Comparison of ENCODE assay signal across 20 cellular contexts in genomic region chr5:101561018-101561417, GRCh38.
"Had no signal": no experiment of that assay in that cellular context is flagged by ENCODE, and none has a peak within 500 bp of the region (broad histone marks: within the 10 kb centered on the region; RNA-seq: fewer than 3 reads in every experiment).

No MANE protein-coding gene starts in this region.

- H3K4me3 ChIP-seq: cardiac muscle cell, prostate gland, spleen, upper lobe of left lung had no signal

- H3K27ac Mint-ChIP-seq: activated CD4-positive, alpha-beta T cell treated with anti-CD3 and anti-CD28 coated beads, Interleukin-2, amount 10 ng/mL, durations not matched to agents 7 days and 5 days; activated CD8-positive, alpha-beta memory T cell treated with anti-CD3 and anti-CD28 coated beads, Interleukin-2, amount 10 ng/mL, durations not matched to agents 7 days and 5 days; activated CD8-positive, alpha-beta T cell treated with anti-CD3 and anti-CD28 coated beads for 36 hours; activated naive CD8-positive, alpha-beta T cell treated with anti-CD3 and anti-CD28 coated beads, Interleukin-2, amount 50 U/mL, for 24 hours; natural killer cell treated with Interleukin-12 subunit alpha and Interleukin-12 subunit beta and Interleukin-15 and Interleukin-18, amount 100 ng/mL, for 72 hours; T-helper 2 cell treated with Interferon-gamma antibody and Interleukin-4, amounts not matched to agents 5 μg/mL and 100 μg/mL, for 36 hours had no signal

- H3K36me3 Mint-ChIP-seq: activated CD8-positive, alpha-beta memory T cell treated with anti-CD3 and anti-CD28 coated beads, Interleukin-2, amount 10 ng/mL, durations not matched to agents 7 days and 5 days; natural killer cell treated with Interleukin-12 subunit alpha and Interleukin-12 subunit beta and Interleukin-15 and Interleukin-18, amount 100 ng/mL, for 72 hours had no signal

- ATAC-seq: activated CD8-positive, alpha-beta memory T cell treated with anti-CD3 and anti-CD28 coated beads, Interleukin-2, amount 10 ng/mL, durations not matched to agents 7 days and 5 days; activated CD8-positive, alpha-beta T cell treated with anti-CD3 and anti-CD28 coated beads for 36 hours; activated naive CD8-positive, alpha-beta T cell treated with anti-CD3 and anti-CD28 coated beads, Interleukin-2, amount 50 U/mL, for 24 hours; left ventricle myocardium superior; natural killer cell treated with Interleukin-12 subunit alpha and Interleukin-12 subunit beta and Interleukin-15 and Interleukin-18, amount 100 ng/mL, for 72 hours had no signal

- H3K4me3 Mint-ChIP-seq: activated CD4-positive, alpha-beta T cell treated with anti-CD3 and anti-CD28 coated beads, Interleukin-2, amount 10 ng/mL, durations not matched to agents 7 days and 5 days; activated CD8-positive, alpha-beta memory T cell treated with anti-CD3 and anti-CD28 coated beads, Interleukin-2, amount 10 ng/mL, durations not matched to agents 7 days and 5 days; activated CD8-positive, alpha-beta T cell treated with anti-CD3 and anti-CD28 coated beads for 36 hours; activated naive CD8-positive, alpha-beta T cell treated with anti-CD3 and anti-CD28 coated beads, Interleukin-2, amount 50 U/mL, for 24 hours; natural killer cell treated with Interleukin-12 subunit alpha and Interleukin-12 subunit beta and Interleukin-15 and Interleukin-18, amount 100 ng/mL, for 72 hours; T-helper 2 cell treated with Interferon-gamma antibody and Interleukin-4, amounts not matched to agents 5 μg/mL and 100 μg/mL, for 36 hours had no signal

- DNase-seq: activated CD4-positive, alpha-beta T cell treated with anti-CD3 and anti-CD28 coated beads, Interleukin-2, amount 10 ng/mL, durations not matched to agents 7 days and 5 days; activated CD4-positive, CD25-positive, alpha-beta regulatory T cell treated with anti-CD3 and anti-CD28 coated beads, Interleukin-2, amount 50 U/mL, for 72 hours; activated CD8-positive, alpha-beta memory T cell treated with anti-CD3 and anti-CD28 coated beads, Interleukin-2, amount 10 ng/mL, durations not matched to agents 7 days and 5 days; activated CD8-positive, alpha-beta T cell treated with anti-CD3 and anti-CD28 coated beads for 36 hours; activated effector memory CD4-positive, alpha-beta T cell treated with anti-CD3 and anti-CD28 coated beads, Interleukin-2, amount 50 U/mL, for 16 hours; activated naive CD4-positive, alpha-beta T cell treated with anti-CD3 and anti-CD28 coated beads, Interleukin-2, amount 50 U/mL, for 16 hours; activated naive CD8-positive, alpha-beta T cell treated with anti-CD3 and anti-CD28 coated beads, Interleukin-2, amount 50 U/mL, for 24 hours; activated T-cell treated with anti-CD3 and anti-CD28 coated beads for 4 hours; left ventricle myocardium superior; mammary epithelial cell; midbrain; spleen; stimulated activated CD4-positive, alpha-beta T cell treated with anti-CD3 and anti-CD28 coated beads, Interleukin-4, amount 100 ng/mL, for 1 hour; stimulated activated naive CD4-positive, alpha-beta T cell treated with Interleukin-2 at 50 U/mL for 16 hours; upper lobe of left lung had no signal

- H3K27me3 ChIP-seq: cardiac muscle cell, spleen, upper lobe of left lung had no signal

- H3K27me3 Mint-ChIP-seq: activated CD4-positive, alpha-beta T cell treated with anti-CD3 and anti-CD28 coated beads, Interleukin-2, amount 10 ng/mL, durations not matched to agents 7 days and 5 days; activated CD8-positive, alpha-beta memory T cell treated with anti-CD3 and anti-CD28 coated beads, Interleukin-2, amount 10 ng/mL, durations not matched to agents 7 days and 5 days; activated CD8-positive, alpha-beta T cell treated with anti-CD3 and anti-CD28 coated beads for 36 hours; activated naive CD8-positive, alpha-beta T cell treated with anti-CD3 and anti-CD28 coated beads, Interleukin-2, amount 50 U/mL, for 24 hours; natural killer cell treated with Interleukin-12 subunit alpha and Interleukin-12 subunit beta and Interleukin-15 and Interleukin-18, amount 100 ng/mL, for 72 hours had no signal

- H3K4me1 Mint-ChIP-seq: activated CD4-positive, alpha-beta T cell treated with anti-CD3 and anti-CD28 coated beads, Interleukin-2, amount 10 ng/mL, durations not matched to agents 7 days and 5 days; activated CD8-positive, alpha-beta memory T cell treated with anti-CD3 and anti-CD28 coated beads, Interleukin-2, amount 10 ng/mL, durations not matched to agents 7 days and 5 days; activated naive CD8-positive, alpha-beta T cell treated with anti-CD3 and anti-CD28 coated beads, Interleukin-2, amount 50 U/mL, for 24 hours had no signal

- H3K27ac ChIP-seq: cardiac muscle cell, prostate gland, spleen, upper lobe of left lung, VCaP had no signal

- H3K9me3 Mint-ChIP-seq: activated CD8-positive, alpha-beta T cell treated with anti-CD3 and anti-CD28 coated beads for 36 hours had no signal

- H3K4me1 ChIP-seq: prostate gland, spleen, upper lobe of left lung had no signal

- H3K36me3 ChIP-seq: cardiac muscle cell, prostate gland, spleen, upper lobe of left lung had no signal
